38 cellular contexts compared by ENCODE assay signal in the genomic region with DNA sequence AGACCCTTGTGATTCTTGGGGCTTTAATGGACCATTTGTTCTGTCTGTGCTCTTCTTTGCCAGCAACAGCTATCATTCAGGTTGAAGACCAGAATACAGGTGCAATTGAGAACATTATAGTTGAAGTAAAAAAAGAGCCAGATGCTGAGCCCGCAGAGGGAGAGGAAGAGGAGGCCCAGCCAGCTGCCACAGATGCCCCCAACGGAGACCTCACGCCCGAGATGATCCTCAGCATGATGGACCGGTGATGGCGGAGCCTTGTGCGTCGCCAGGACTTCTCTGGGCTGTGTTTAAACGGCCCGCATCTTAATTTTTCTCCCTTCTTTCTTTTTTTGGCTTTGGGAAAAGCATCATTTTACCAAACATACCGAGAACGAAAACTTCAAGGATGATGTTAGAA.
"Had no signal": no experiment of that assay in that cellular context is flagged by ENCODE, and none has a peak within 500 bp of the region (broad histone marks: within the 10 kb centered on the region; RNA-seq: fewer than 3 reads in every experiment).

No MANE protein-coding gene starts in this region.

- H3K36me3 Mint-ChIP-seq: activated naive CD8-positive, alpha-beta T cell had no signal

- DNase-seq: activated CD4-positive, alpha-beta memory T cell treated with anti-CD3 and anti-CD28 coated beads, Interleukin-2, amount 10 ng/mL, durations not matched to agents 7 days and 5 days; activated CD4-positive, alpha-beta T cell treated with anti-CD3 and anti-CD28 coated beads for 1 hour; activated CD4-positive, alpha-beta T cell treated with anti-CD3 and anti-CD28 coated beads for 36 hours; activated CD4-positive, alpha-beta T cell treated with anti-CD3 and anti-CD28 coated beads for 48 hours; activated CD4-positive, alpha-beta T cell treated with anti-CD3 and anti-CD28 coated beads, Interleukin-2, amount 10 ng/mL, durations not matched to agents 7 days and 5 days; activated CD4-positive, alpha-beta T cell treated with anti-CD3 and anti-CD28 coated beads, Interleukin-2, amount 50 U/mL, for 48 hours; activated CD4-positive, CD25-positive, alpha-beta regulatory T cell; activated CD8-positive, alpha-beta memory T cell treated with anti-CD3 and anti-CD28 coated beads for 24 hours; activated CD8-positive, alpha-beta memory T cell treated with anti-CD3 and anti-CD28 coated beads, Interleukin-2, amount 10 ng/mL, durations not matched to agents 7 days and 5 days; activated CD8-positive, alpha-beta memory T cell treated with anti-CD3 and anti-CD28 coated beads, Interleukin-2, amount 50 U/mL, for 48 hours; activated CD8-positive, alpha-beta T cell treated with anti-CD3 and anti-CD28 coated beads, Interleukin-2, amount 10 ng/mL, durations not matched to agents 7 days and 5 days; activated effector memory CD4-positive, alpha-beta T cell treated with Interleukin-2 at 50 U/mL for 16 hours; activated gamma-delta T cell; activated naive CD4-positive, alpha-beta T cell treated with anti-CD3 and anti-CD28 coated beads, Interleukin-2, amount 10 ng/mL, durations not matched to agents 7 days and 5 days; activated naive CD4-positive, alpha-beta T cell treated with Interleukin-2 at 50 U/mL for 16 hours; activated naive CD8-positive, alpha-beta T cell treated with anti-CD3 and anti-CD28 coated beads, Interleukin-2, amount 10 ng/mL, durations not matched to agents 7 days and 5 days; activated naive CD8-positive, alpha-beta T cell treated with anti-CD3 and anti-CD28 coated beads, Interleukin-2, amount 50 U/mL, for 24 hours; activated T-cell treated with anti-CD3 and anti-CD28 coated beads, Interleukin-2, amount 50 U/mL, for 24 hours; activated T-cell treated with anti-CD3 and anti-CD28 coated beads, Interleukin-2, amount 50 U/mL, for 48 hours; amygdala; body of pancreas; brain microvascular endothelial cell; caudate nucleus; SW 1271; T-helper 1 cell; T-helper 2 cell; T-helper 9 cell had no signal

- ATAC-seq: activated CD4-positive, alpha-beta T cell treated with anti-CD3 and anti-CD28 coated beads for 36 hours; activated CD4-positive, CD25-positive, alpha-beta regulatory T cell treated with anti-CD3 and anti-CD28 coated beads, Interleukin-2, amount 50 U/mL, for 24 hours; activated CD8-positive, alpha-beta memory T cell treated with anti-CD3 and anti-CD28 coated beads, Interleukin-2, amount 10 ng/mL, durations not matched to agents 7 days and 5 days; activated CD8-positive, alpha-beta T cell treated with anti-CD3 and anti-CD28 coated beads, Interleukin-2, amount 10 ng/mL, durations not matched to agents 7 days and 5 days; activated naive CD8-positive, alpha-beta T cell treated with anti-CD3 and anti-CD28 coated beads, Interleukin-2, amount 50 U/mL, for 24 hours; body of pancreas had no signal

- H3K27me3 ChIP-seq: body of pancreas, brain microvascular endothelial cell, breast epithelium had no signal

- H3K27ac ChIP-seq: body of pancreas, brain microvascular endothelial cell, breast epithelium, VCaP had no signal

- H3K4me3 ChIP-seq: body of pancreas, breast epithelium had no signal

- H3K9me3 Mint-ChIP-seq: activated CD4-positive, alpha-beta memory T cell treated with anti-CD3 and anti-CD28 coated beads, Interleukin-2, amount 10 ng/mL, durations not matched to agents 7 days and 5 days; activated CD4-positive, alpha-beta T cell treated with anti-CD3 and anti-CD28 coated beads, Interleukin-2, amount 10 ng/mL, durations not matched to agents 7 days and 5 days; activated naive CD4-positive, alpha-beta T cell treated with anti-CD3 and anti-CD28 coated beads, Interleukin-2, amount 10 ng/mL, durations not matched to agents 7 days and 5 days; activated naive CD4-positive, alpha-beta T cell treated with anti-CD3 and anti-CD28 coated beads, Interleukin-2, amount 50 U/mL, for 24 hours; activated naive CD8-positive, alpha-beta T cell treated with anti-CD3 and anti-CD28 coated beads, Interleukin-2, amount 10 ng/mL, durations not matched to agents 7 days and 5 days; activated naive CD8-positive, alpha-beta T cell treated with anti-CD3 and anti-CD28 coated beads, Interleukin-2, amount 50 U/mL, for 24 hours; activated T-cell treated with anti-CD3 and anti-CD28 coated beads, Interleukin-2, amount 50 U/mL, for 24 hours; activated T-helper 2 cell treated with anti-CD3 and anti-CD28 coated beads, Interferon-gamma antibody, Interleukin-2, Interleukin-4, amounts not matched to agents 10 μg/mL and 5 μg/mL and 100 μg/mL, durations not matched to agents 14 hours and 24 hours and 36 hours; central memory CD8-positive, alpha-beta T cell; T-helper 1 cell treated with Interleukin-12 subunit alpha and Interleukin-12 subunit beta and Interleukin-4 antibody, amounts not matched to agents 30 μg/mL and 1 μg/mL, for 36 hours; T-helper 2 cell treated with Interferon-gamma antibody and Interleukin-4, amounts not matched to agents 5 μg/mL and 100 μg/mL, for 36 hours had no signal

- H3K27me3 Mint-ChIP-seq: activated CD4-positive, alpha-beta memory T cell treated with anti-CD3 and anti-CD28 coated beads, Interleukin-2, amount 10 ng/mL, durations not matched to agents 7 days and 5 days; activated CD4-positive, alpha-beta T cell treated with anti-CD3 and anti-CD28 coated beads for 36 hours; activated CD4-positive, alpha-beta T cell treated with anti-CD3 and anti-CD28 coated beads, Interleukin-2, amount 10 ng/mL, durations not matched to agents 7 days and 5 days; activated CD8-positive, alpha-beta memory T cell treated with anti-CD3 and anti-CD28 coated beads, Interleukin-2, amount 10 ng/mL, durations not matched to agents 7 days and 5 days; activated naive CD4-positive, alpha-beta T cell treated with anti-CD3 and anti-CD28 coated beads, Interleukin-2, amount 10 ng/mL, durations not matched to agents 7 days and 5 days; activated naive CD4-positive, alpha-beta T cell treated with anti-CD3 and anti-CD28 coated beads, Interleukin-2, amount 50 U/mL, for 24 hours; activated naive CD8-positive, alpha-beta T cell; activated naive CD8-positive, alpha-beta T cell treated with anti-CD3 and anti-CD28 coated beads, Interleukin-2, amount 10 ng/mL, durations not matched to agents 7 days and 5 days; activated naive CD8-positive, alpha-beta T cell treated with anti-CD3 and anti-CD28 coated beads, Interleukin-2, amount 50 U/mL, for 24 hours; activated T-cell treated with anti-CD3 and anti-CD28 coated beads, Interleukin-2, amount 50 U/mL, for 24 hours; central memory CD8-positive, alpha-beta T cell had no signal

- H3K4me3 Mint-ChIP-seq: activated CD4-positive, alpha-beta memory T cell treated with anti-CD3 and anti-CD28 coated beads, Interleukin-2, amount 10 ng/mL, durations not matched to agents 7 days and 5 days; activated CD4-positive, alpha-beta T cell treated with anti-CD3 and anti-CD28 coated beads for 36 hours; activated CD4-positive, alpha-beta T cell treated with anti-CD3 and anti-CD28 coated beads, Interleukin-2, amount 10 ng/mL, durations not matched to agents 7 days and 5 days; activated CD8-positive, alpha-beta memory T cell treated with anti-CD3 and anti-CD28 coated beads, Interleukin-2, amount 10 ng/mL, durations not matched to agents 7 days and 5 days; activated CD8-positive, alpha-beta T cell treated with anti-CD3 and anti-CD28 coated beads, Interleukin-2, amount 10 ng/mL, durations not matched to agents 7 days and 5 days; activated naive CD4-positive, alpha-beta T cell treated with anti-CD3 and anti-CD28 coated beads, Interleukin-2, amount 10 ng/mL, durations not matched to agents 7 days and 5 days; activated naive CD4-positive, alpha-beta T cell treated with anti-CD3 and anti-CD28 coated beads, Interleukin-2, amount 50 U/mL, for 24 hours; activated naive CD8-positive, alpha-beta T cell; activated naive CD8-positive, alpha-beta T cell treated with anti-CD3 and anti-CD28 coated beads, Interleukin-2, amount 10 ng/mL, durations not matched to agents 7 days and 5 days; activated naive CD8-positive, alpha-beta T cell treated with anti-CD3 and anti-CD28 coated beads, Interleukin-2, amount 50 U/mL, for 24 hours; activated T-cell treated with anti-CD3 and anti-CD28 coated beads, Interleukin-2, amount 50 U/mL, for 24 hours; central memory CD8-positive, alpha-beta T cell; T-helper 1 cell treated with Interleukin-12 subunit alpha and Interleukin-12 subunit beta and Interleukin-4 antibody, amounts not matched to agents 30 μg/mL and 1 μg/mL, for 36 hours; T-helper 2 cell treated with Interferon-gamma antibody and Interleukin-4, amounts not matched to agents 5 μg/mL and 100 μg/mL, for 36 hours had no signal

- H3K4me1 ChIP-seq: breast epithelium had no signal

- H3K27ac Mint-ChIP-seq: activated CD4-positive, alpha-beta memory T cell treated with anti-CD3 and anti-CD28 coated beads, Interleukin-2, amount 10 ng/mL, durations not matched to agents 7 days and 5 days; activated CD4-positive, alpha-beta T cell treated with anti-CD3 and anti-CD28 coated beads for 36 hours; activated CD4-positive, alpha-beta T cell treated with anti-CD3 and anti-CD28 coated beads, Interleukin-2, amount 10 ng/mL, durations not matched to agents 7 days and 5 days; activated CD8-positive, alpha-beta memory T cell treated with anti-CD3 and anti-CD28 coated beads, Interleukin-2, amount 10 ng/mL, durations not matched to agents 7 days and 5 days; activated CD8-positive, alpha-beta T cell treated with anti-CD3 and anti-CD28 coated beads, Interleukin-2, amount 10 ng/mL, durations not matched to agents 7 days and 5 days; activated naive CD4-positive, alpha-beta T cell treated with anti-CD3 and anti-CD28 coated beads, Interleukin-2, amount 10 ng/mL, durations not matched to agents 7 days and 5 days; activated naive CD8-positive, alpha-beta T cell; activated naive CD8-positive, alpha-beta T cell treated with anti-CD3 and anti-CD28 coated beads, Interleukin-2, amount 10 ng/mL, durations not matched to agents 7 days and 5 days; activated naive CD8-positive, alpha-beta T cell treated with anti-CD3 and anti-CD28 coated beads, Interleukin-2, amount 50 U/mL, for 24 hours; activated T-helper 2 cell treated with anti-CD3 and anti-CD28 coated beads, Interferon-gamma antibody, Interleukin-2, Interleukin-4, amounts not matched to agents 10 μg/mL and 5 μg/mL and 100 μg/mL, durations not matched to agents 14 hours and 24 hours and 36 hours; T-helper 1 cell treated with Interleukin-12 subunit alpha and Interleukin-12 subunit beta and Interleukin-4 antibody, amounts not matched to agents 30 μg/mL and 1 μg/mL, for 36 hours; T-helper 2 cell treated with Interferon-gamma antibody and Interleukin-4, amounts not matched to agents 5 μg/mL and 100 μg/mL, for 36 hours had no signal

- FAIRE-seq: astrocyte, TTC549 had no signal

- H3K4me1 Mint-ChIP-seq: activated CD4-positive, alpha-beta memory T cell treated with anti-CD3 and anti-CD28 coated beads, Interleukin-2, amount 10 ng/mL, durations not matched to agents 7 days and 5 days; activated CD4-positive, alpha-beta T cell treated with anti-CD3 and anti-CD28 coated beads for 36 hours; activated CD4-positive, alpha-beta T cell treated with anti-CD3 and anti-CD28 coated beads, Interleukin-2, amount 10 ng/mL, durations not matched to agents 7 days and 5 days; activated CD8-positive, alpha-beta memory T cell treated with anti-CD3 and anti-CD28 coated beads, Interleukin-2, amount 10 ng/mL, durations not matched to agents 7 days and 5 days; activated naive CD4-positive, alpha-beta T cell treated with anti-CD3 and anti-CD28 coated beads, Interleukin-2, amount 10 ng/mL, durations not matched to agents 7 days and 5 days; activated naive CD4-positive, alpha-beta T cell treated with anti-CD3 and anti-CD28 coated beads, Interleukin-2, amount 50 U/mL, for 24 hours; activated naive CD8-positive, alpha-beta T cell treated with anti-CD3 and anti-CD28 coated beads, Interleukin-2, amount 10 ng/mL, durations not matched to agents 7 days and 5 days; activated naive CD8-positive, alpha-beta T cell treated with anti-CD3 and anti-CD28 coated beads, Interleukin-2, amount 50 U/mL, for 24 hours; central memory CD8-positive, alpha-beta T cell had no signal

- H3K9me3 ChIP-seq: body of pancreas, breast epithelium had no signal
